In genomic region chr22:38311331-38311635, GRCh38 we compare ENCODE assay signal across 9 cellular contexts. TPM values are rescaled to one million over a fixed set of nuclear protein-coding genes. Genes with fewer than 3 reads are reported as not detected.
DNase-seq lines count a peak whose midpoint lies in the region; ATAC-seq and TF ChIP-seq lines count a peak whose summit lies in the region.
"Had no signal": no experiment of that assay in that cellular context is flagged by ENCODE, and none has a peak within 500 bp of the region (broad histone marks: within the 10 kb centered on the region; RNA-seq: fewer than 3 reads in every experiment).

No MANE protein-coding gene starts in this region.

- TF ChIP-seq CTCF in activated B cell treated with CpG ODN at 0.5 μM for 24 hours (IDR thresholded peaks at IDR 0.05) (no peak), fibroblast of lung (conservative IDR thresholded peaks at IDR 0.05 in 1 of 2, IDR thresholded peaks at IDR 0.05 in 1 of 2; ENCODE audit: low read depth in 1 of 2, low read length in 2 of 2) (no peak)

- H3K27me3 ChIP-seq in fibroblast of lung (ENCODE audit: control insufficient read depth, insufficient read depth, low read length): no peaks in the 10 kb centered on the region

- peaks cover 47% of the 10 kb centered on the region for H3K4me1 ChIP-seq in fibroblast of lung (ENCODE audit: control insufficient read depth, extremely low read depth, insufficient read depth, low read length)

- H3K9me3 ChIP-seq in fibroblast of lung (ENCODE audit: control insufficient read depth, insufficient read depth, low read depth, low read length): no peaks in the 10 kb centered on the region

- peaks cover 95% of the 10 kb centered on the region for H3K79me2 ChIP-seq in fibroblast of lung (ENCODE audit: control insufficient read depth, insufficient read depth, low read length)

- peaks cover 45% of the 10 kb centered on the region for H3K4me1 Mint-ChIP-seq in T-helper 2 cell treated with Interferon-gamma antibody and Interleukin-4, amounts not matched to agents 5 μg/mL and 100 μg/mL, for 36 hours (ENCODE audit: low read depth)
- peaks cover 82% of the 10 kb centered on the region for H3K4me1 Mint-ChIP-seq in activated B cell treated with CpG ODN at 0.5 μM for 24 hours
- peaks cover 74 to 91% of the 10 kb centered on the region in 2 donors for H3K4me1 Mint-ChIP-seq in stimulated activated naive B cell treated with anti-CD40 and anti-IgM and Interleukin-4, amounts not matched to agents 10 μg/mL and 1 μg/mL and 100 μg/mL, for 72 hours

- H2AFZ ChIP-seq in fibroblast of lung (ENCODE audit: low read length): no peak overlapping the region

- peaks cover 8% of the 10 kb centered on the region for H3K36me3 ChIP-seq in fibroblast of lung (ENCODE audit: control insufficient read depth, insufficient read depth, low read length)

- CTCF ChIA-PET in activated B cell treated with CpG ODN at 0.5 μM for 24 hours (lab: Charles Lee): interaction anchor here (0.9 kb wide), 1 partner anchor 13 kb away, joined by 3 read pairs; no protein-coding TSS in a partner anchor

- H3K4me2 ChIP-seq in fibroblast of lung (ENCODE audit: extremely low read depth, insufficient read depth, low read length): peak overlapping the region; percentile 28

- peak overlapping the region; percentile 67 for H3K27ac Mint-ChIP-seq in T-helper 2 cell treated with Interferon-gamma antibody and Interleukin-4, amounts not matched to agents 5 μg/mL and 100 μg/mL, for 36 hours
- H3K27ac Mint-ChIP-seq in activated B cell treated with CpG ODN at 0.5 μM for 24 hours: peak overlapping the region; percentile 89
- H3K27ac Mint-ChIP-seq in stimulated activated naive B cell treated with anti-CD40 and anti-IgM and Interleukin-4, amounts not matched to agents 10 μg/mL and 1 μg/mL and 100 μg/mL, for 72 hours: peak overlapping the region; percentile 86

- H3K9me3 Mint-ChIP-seq in T-helper 2 cell treated with Interferon-gamma antibody and Interleukin-4, amounts not matched to agents 5 μg/mL and 100 μg/mL, for 36 hours: no peaks in the 10 kb centered on the region
- H3K9me3 Mint-ChIP-seq in activated B cell treated with CpG ODN at 0.5 μM for 24 hours: no peaks in the 10 kb centered on the region
- no peaks in the 10 kb centered on the region for H3K9me3 Mint-ChIP-seq in stimulated activated naive B cell treated with anti-CD40 and anti-IgM and Interleukin-4, amounts not matched to agents 10 μg/mL and 1 μg/mL and 100 μg/mL, for 72 hours

- no peaks in the 10 kb centered on the region for H3K27me3 Mint-ChIP-seq in T-helper 2 cell treated with Interferon-gamma antibody and Interleukin-4, amounts not matched to agents 5 μg/mL and 100 μg/mL, for 36 hours (ENCODE audit: low read depth)
- no peaks in the 10 kb centered on the region for H3K27me3 Mint-ChIP-seq in activated B cell treated with CpG ODN at 0.5 μM for 24 hours
- H3K27me3 Mint-ChIP-seq in stimulated activated naive B cell treated with anti-CD40 and anti-IgM and Interleukin-4, amounts not matched to agents 10 μg/mL and 1 μg/mL and 100 μg/mL, for 72 hours: no peaks in the 10 kb centered on the region

- H3K9ac ChIP-seq in fibroblast of lung (ENCODE audit: insufficient read depth, low read length): no peak overlapping the region

- no peak for DNase-seq in T-helper 2 cell treated with Interferon-gamma antibody and Interleukin-4, amounts not matched to agents 5 μg/mL and 100 μg/mL, for 36 hours (ENCODE audit: low spot score)
- no peak for DNase-seq in T-helper 2 cell
- DNase-seq in activated B cell treated with CpG ODN at 0.5 μM for 24 hours: no peak
- DNase-seq in fibroblast of lung (ENCODE audit: low read depth in 2 of 2): no peak
- DNase-seq in stimulated activated naive B cell treated with anti-CD40 and anti-IgM and Interleukin-4, amounts not matched to agents 10 μg/mL and 1 μg/mL and 100 μg/mL, for 72 hours: peak; percentile 62
- no peak for DNase-seq in AG08396 (ENCODE audit: low spot score)
- DNase-seq: NCI-H1694 had no signal

- POLR2A ChIA-PET in activated B cell treated with CpG ODN at 0.5 μM for 24 hours (lab: Charles Lee): interaction anchor here (0.7 to 1.3 kb wide), 2 partner anchors 42 to 51 kb away, joined by 3 read pairs; no protein-coding TSS in a partner anchor

- intact Hi-C loops in activated B cell treated with CpG ODN at 0.5 μM for 24 hours (cut with micrococcal nuclease): loop anchor here (2.0 kb wide), 1 partner anchor 42 kb away; no protein-coding TSS in a partner anchor

- peak overlapping the region; percentile 75 for H3K27ac ChIP-seq in fibroblast of lung (ENCODE audit: insufficient read depth, low read length)

- peak overlapping the region; percentile 24 for H3K4me3 Mint-ChIP-seq in T-helper 2 cell treated with Interferon-gamma antibody and Interleukin-4, amounts not matched to agents 5 μg/mL and 100 μg/mL, for 36 hours
- H3K4me3 Mint-ChIP-seq in activated B cell treated with CpG ODN at 0.5 μM for 24 hours: peak overlapping the region; percentile 64
- H3K4me3 Mint-ChIP-seq in stimulated activated naive B cell treated with anti-CD40 and anti-IgM and Interleukin-4, amounts not matched to agents 10 μg/mL and 1 μg/mL and 100 μg/mL, for 72 hours: peak overlapping the region; percentile 1 to 50

- peak; percentile 58 for ATAC-seq in activated B cell treated with CpG ODN at 0.5 μM for 24 hours (ENCODE audit: low read depth)
- ATAC-seq in stimulated activated naive B cell treated with anti-CD40 and anti-IgM and Interleukin-4, amounts not matched to agents 10 μg/mL and 1 μg/mL and 100 μg/mL, for 72 hours (replicated peaks): peak; percentile 81 to 83
- no peak for ATAC-seq in HG02870 (IDR thresholded peaks at IDR 0.05; ENCODE audit: unreplicated experiment)
- no peak for ATAC-seq in GM21526 (IDR thresholded peaks at IDR 0.05; ENCODE audit: low FRiP score, unreplicated experiment)

- H3K36me3 Mint-ChIP-seq in T-helper 2 cell treated with Interferon-gamma antibody and Interleukin-4, amounts not matched to agents 5 μg/mL and 100 μg/mL, for 36 hours (ENCODE audit: low read depth): peaks cover 10% of the 10 kb centered on the region
- peaks cover 16% of the 10 kb centered on the region for H3K36me3 Mint-ChIP-seq in activated B cell treated with CpG ODN at 0.5 μM for 24 hours (ENCODE audit: low read depth)
- H3K36me3 Mint-ChIP-seq in stimulated activated naive B cell treated with anti-CD40 and anti-IgM and Interleukin-4, amounts not matched to agents 10 μg/mL and 1 μg/mL and 100 μg/mL, for 72 hours: peaks cover 22 to 49% of the 10 kb centered on the region in 2 donors

- H3K4me3 ChIP-seq in fibroblast of lung (replicated peaks in 1 of 4; ENCODE audit: control extremely low read depth in 1 of 4, insufficient read depth in 1 of 4, low read depth in 3 of 4, low read length in 4 of 4): no peak overlapping the region

- no peaks in the 10 kb centered on the region for H4K20me1 ChIP-seq in fibroblast of lung (ENCODE audit: control insufficient read depth, extremely low read depth, insufficient read depth, low read length)

RNA-seq across cellular contexts. Expression of gene CSNK1E, which starts 6.0 kb away (rescaled TPM):
- total RNA-seq in activated B cell treated with CpG ODN at 0.5 μM for 24 hours (80.6 and 85.2 TPM in 2 replicates), fibroblast of lung (85.0 and 99.3 TPM in 2 replicates)
- polyA plus RNA-seq in fibroblast of lung: 121 and 145 TPM in 2 replicates
- 93.6 and 106 TPM in 2 replicates for polyA plus RNA-seq in fibroblast of lung (2012)
- polyA minus RNA-seq in fibroblast of lung (ENCODE audit: low replicate concordance): 160 and 250 TPM in 2 replicates

RNA-seq across cellular contexts. Expression of gene TMEM184B, which starts 38.5 kb away (rescaled TPM):
- total RNA-seq in activated B cell treated with CpG ODN at 0.5 μM for 24 hours (17.4 and 24.0 TPM in 2 replicates), fibroblast of lung (19.5 and 28.2 TPM in 2 replicates)
- 37.2 and 40.3 TPM in 2 replicates for polyA plus RNA-seq in fibroblast of lung
- 55.8 and 60.3 TPM in 2 replicates for polyA plus RNA-seq in fibroblast of lung (2012)
- 82.2 and 114 TPM in 2 replicates for polyA minus RNA-seq in fibroblast of lung (ENCODE audit: low replicate concordance)

Comparison
In these comparisons a context has a peak if more than half of its experiments do, and no peak if none do; other contexts are left out.
1. ATAC-seq: peak in activated B cell treated with CpG ODN at 0.5 μM for 24 hours (single experiment) and stimulated activated naive B cell treated with anti-CD40 and anti-IgM and Interleukin-4, amounts not matched to agents 10 μg/mL and 1 μg/mL and 100 μg/mL, for 72 hours (2 of 2); none in HG02870 (single experiment) and GM21526 (single experiment).
2. Peak in every context shown above with its lines, with median percentiles within 50 percentile points of each other: H3K27ac Mint-ChIP-seq and H3K4me3 Mint-ChIP-seq.